ENCODE assay signal across 8 cellular contexts in the genomic region with DNA sequence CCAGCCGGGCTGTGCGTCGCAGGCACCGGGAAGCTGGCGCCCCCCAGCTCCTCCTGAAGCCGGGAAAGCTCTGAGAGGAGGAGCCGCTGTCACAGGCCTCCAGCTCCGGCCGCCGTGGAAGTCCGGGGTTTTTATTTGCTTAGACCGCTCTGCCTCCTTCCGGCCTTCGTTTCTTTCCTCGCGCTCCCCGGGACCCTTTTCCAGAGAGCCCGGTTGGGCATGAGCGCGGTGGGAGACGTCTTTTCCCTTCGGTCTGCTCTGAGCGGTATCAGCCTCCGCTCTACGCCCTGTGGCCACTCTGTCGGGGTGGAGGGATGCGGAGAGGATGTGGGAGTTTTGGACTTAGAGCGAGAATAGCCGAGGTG. TPM values are rescaled to one million over a fixed set of nuclear protein-coding genes. Genes with fewer than 3 reads are reported as not detected.
A peak's percentile ranks its signal among the peaks of the same experiment; 100 is the strongest.
DNase-seq lines count a peak whose midpoint lies in the region; ATAC-seq and TF ChIP-seq lines count a peak whose summit lies in the region.

No MANE protein-coding gene starts in this region.

- H3K36me3 Mint-ChIP-seq in stimulated activated naive CD8-positive, alpha-beta T cell treated with anti-CD3 and anti-CD28 coated beads, Interleukin-15, Interleukin-2, amounts not matched to agents 100 ng/mL and 50 ng/mL, for 24 hours (ENCODE audit: low read depth), result peaks cover 9% of the 10 kb centered on the region

- peak overlapping the region; percentile 93 for H3K4me3 ChIP-seq in choroid plexus epithelial cell (ENCODE audit: low read depth, low read length)

- no peaks in the 10 kb centered on the region for H3K27me3 Mint-ChIP-seq in stimulated activated naive CD8-positive, alpha-beta T cell treated with anti-CD3 and anti-CD28 coated beads, Interleukin-15, Interleukin-2, amounts not matched to agents 100 ng/mL and 50 ng/mL, for 24 hours

- ATAC-seq in GM18907 (IDR thresholded peaks at IDR 0.05; ENCODE audit: unreplicated experiment) (peak; percentile 31), HG03135 (IDR thresholded peaks at IDR 0.05; ENCODE audit: unreplicated experiment) (peak; percentile 21)

- H3K4me1 Mint-ChIP-seq in stimulated activated naive CD8-positive, alpha-beta T cell treated with anti-CD3 and anti-CD28 coated beads, Interleukin-15, Interleukin-2, amounts not matched to agents 100 ng/mL and 50 ng/mL, for 24 hours (ENCODE audit: low read depth), result peaks cover 32% of the 10 kb centered on the region

- DNase-seq in CD1c-positive myeloid dendritic cell (ENCODE audit: extremely low spot score) (peak; percentile 41), SK-N-DZ (ENCODE audit: low spot score) (peak; percentile 45), choroid plexus epithelial cell (ENCODE audit: low read depth) (peak; percentile 30), left kidney (ENCODE audit: low read depth, low spot score) (peak; percentile 77), cerebellar nuclear complex (lab: John Stamatoyannopoulos, UW) (no peak)

- H3K4me3 Mint-ChIP-seq in stimulated activated naive CD8-positive, alpha-beta T cell treated with anti-CD3 and anti-CD28 coated beads, Interleukin-15, Interleukin-2, amounts not matched to agents 100 ng/mL and 50 ng/mL, for 24 hours, result peak overlapping the region; percentile 98

- H3K9me3 Mint-ChIP-seq in stimulated activated naive CD8-positive, alpha-beta T cell treated with anti-CD3 and anti-CD28 coated beads, Interleukin-15, Interleukin-2, amounts not matched to agents 100 ng/mL and 50 ng/mL, for 24 hours, result no peaks in the 10 kb centered on the region

- peak overlapping the region; percentile 93 for H3K27ac Mint-ChIP-seq in stimulated activated naive CD8-positive, alpha-beta T cell treated with anti-CD3 and anti-CD28 coated beads, Interleukin-15, Interleukin-2, amounts not matched to agents 100 ng/mL and 50 ng/mL, for 24 hours

- no peak for TF ChIP-seq CTCF in choroid plexus epithelial cell (conservative IDR thresholded peaks at IDR 0.05; ENCODE audit: low read depth, low read length)

RNA-seq across cellular contexts. Expression of a gene that starts 0.6 kb away (rescaled TPM):
- polyA plus RNA-seq in SK-N-DZ (2014; cell fraction: cytosol; rRNA removed), result 23.2 and 24.0 TPM in 2 replicates
- polyA plus RNA-seq in SK-N-DZ (2014; cell fraction: nucleus; rRNA removed), result 29.6 and 31.8 TPM in 2 replicates

Comparison
In these comparisons a context has a peak if more than half of its experiments do, and no peak if none do; other contexts are left out.
1. DNase-seq: peak in CD1c-positive myeloid dendritic cell (single experiment), SK-N-DZ (single experiment), choroid plexus epithelial cell (single experiment) and left kidney (single experiment); none in cerebellar nuclear complex (0 of 2).